In genomic region chr12:47803196-47803875, GRCh38 we compare ENCODE assay signal across 12 cellular contexts. TPM values are rescaled to one million over a fixed set of nuclear protein-coding genes. Genes with fewer than 3 reads are reported as not detected.
DNase-seq lines count a peak whose midpoint lies in the region; ATAC-seq and TF ChIP-seq lines count a peak whose summit lies in the region.
"Had no signal": no experiment of that assay in that cellular context is flagged by ENCODE, and none has a peak within 500 bp of the region (broad histone marks: within the 10 kb centered on the region; RNA-seq: fewer than 3 reads in every experiment).

No MANE protein-coding gene starts in this region.

- H3K27ac ChIP-seq in tibial artery, result peak overlapping the region; percentile 66 to 99

- no peaks in the 10 kb centered on the region for H3K9me3 Mint-ChIP-seq in activated naive CD4-positive, alpha-beta T cell treated with anti-CD3 and anti-CD28 coated beads for 36 hours
- no peaks in the 10 kb centered on the region for H3K9me3 Mint-ChIP-seq in activated T-helper 2 cell treated with anti-CD3 and anti-CD28 coated beads, Interferon-gamma antibody, Interleukin-2, Interleukin-4, amounts not matched to agents 10 μg/mL and 5 μg/mL and 100 μg/mL, durations not matched to agents 14 hours and 24 hours and 36 hours
- no peaks in the 10 kb centered on the region for H3K9me3 Mint-ChIP-seq in memory B cell
- H3K9me3 Mint-ChIP-seq: H9 had no signal

- peaks cover 5 to 16% (median 11%) of the 10 kb centered on the region in 3 donors for H3K36me3 ChIP-seq in tibial artery

- H3K9me3 ChIP-seq in tibial artery, result no peaks in the 10 kb centered on the region

- peak overlapping the region; percentile 19 for H3K4me3 Mint-ChIP-seq in activated naive CD4-positive, alpha-beta T cell treated with anti-CD3 and anti-CD28 coated beads for 36 hours
- peak overlapping the region; percentile 26 for H3K4me3 Mint-ChIP-seq in activated T-helper 2 cell treated with anti-CD3 and anti-CD28 coated beads, Interferon-gamma antibody, Interleukin-2, Interleukin-4, amounts not matched to agents 10 μg/mL and 5 μg/mL and 100 μg/mL, durations not matched to agents 14 hours and 24 hours and 36 hours (ENCODE audit: low read depth)
- peak overlapping the region; percentile 75 for H3K4me3 Mint-ChIP-seq in memory B cell
- H3K4me3 Mint-ChIP-seq: H9 had no signal

- intact Hi-C loops in activated naive CD4-positive, alpha-beta T cell treated with anti-CD3 and anti-CD28 coated beads for 36 hours (cut with micrococcal nuclease), result loop anchor here (2.0 kb wide), 1 partner anchor 13 kb away; no protein-coding TSS in a partner anchor
- intact Hi-C loops in activated T-helper 2 cell treated with anti-CD3 and anti-CD28 coated beads, Interferon-gamma antibody, Interleukin-2, Interleukin-4, amounts not matched to agents 10 μg/mL and 5 μg/mL and 100 μg/mL, durations not matched to agents 14 hours and 24 hours and 36 hours (cut with micrococcal nuclease), result loop anchor here (5.0 kb wide), 1 partner anchor 34 kb away; no protein-coding TSS in a partner anchor
- intact Hi-C loops in tibial artery (cut with DNase I; ENCODE audit: low total_unique reads), result no loop called here

- CTCF ChIA-PET in activated naive CD4-positive, alpha-beta T cell treated with anti-CD3 and anti-CD28 coated beads for 36 hours (lab: Charles Lee), result interaction anchor here (1.4 to 27.8 kb wide), 5 partner anchors 9 to 60 kb away, joined by 4 to 848 read pairs (median 20); no protein-coding TSS in a partner anchor

- H3K4me3 ChIP-seq in tibial artery, result no peak overlapping the region

- no peaks in the 10 kb centered on the region for H3K27me3 Mint-ChIP-seq in activated naive CD4-positive, alpha-beta T cell treated with anti-CD3 and anti-CD28 coated beads for 36 hours (ENCODE audit: low read depth)
- no peaks in the 10 kb centered on the region for H3K27me3 Mint-ChIP-seq in activated T-helper 2 cell treated with anti-CD3 and anti-CD28 coated beads, Interferon-gamma antibody, Interleukin-2, Interleukin-4, amounts not matched to agents 10 μg/mL and 5 μg/mL and 100 μg/mL, durations not matched to agents 14 hours and 24 hours and 36 hours (ENCODE audit: low read depth)
- H3K27me3 Mint-ChIP-seq in memory B cell, result no peaks in the 10 kb centered on the region

- H3K4me1 ChIP-seq in tibial artery, result peaks cover 0 to 100% (median 98%) of the 10 kb centered on the region in 4 donors

- no peak for TF ChIP-seq CTCF in tibial artery (IDR thresholded peaks at IDR 0.05)

- H3K36me3 Mint-ChIP-seq in activated naive CD4-positive, alpha-beta T cell treated with anti-CD3 and anti-CD28 coated beads for 36 hours (ENCODE audit: low read depth), result peaks cover 44% of the 10 kb centered on the region
- peaks cover 76% of the 10 kb centered on the region for H3K36me3 Mint-ChIP-seq in activated T-helper 2 cell treated with anti-CD3 and anti-CD28 coated beads, Interferon-gamma antibody, Interleukin-2, Interleukin-4, amounts not matched to agents 10 μg/mL and 5 μg/mL and 100 μg/mL, durations not matched to agents 14 hours and 24 hours and 36 hours (ENCODE audit: low read depth)
- H3K36me3 Mint-ChIP-seq in memory B cell, result peaks cover 4% of the 10 kb centered on the region

- peak; percentile 60 for DNase-seq in activated naive CD4-positive, alpha-beta T cell treated with anti-CD3 and anti-CD28 coated beads for 36 hours
- no peak for DNase-seq in activated naive CD4-positive, alpha-beta T cell (lab: John Stamatoyannopoulos, UW)
- DNase-seq in activated T-helper 2 cell treated with anti-CD3 and anti-CD28 coated beads, Interferon-gamma antibody, Interleukin-2, Interleukin-4, amounts not matched to agents 10 μg/mL and 5 μg/mL and 100 μg/mL, durations not matched to agents 14 hours and 24 hours and 36 hours (ENCODE audit: low spot score), result no peak
- DNase-seq in memory B cell (ENCODE audit: low spot score in 2 of 2) (no peak), tibial artery (no peak), DMS53 treated with DMSO at 0.1 percent for 48 hours (lab: John Stamatoyannopoulos, UW; ENCODE audit: unreplicated experiment) (no peak), activated gamma-delta T cell treated with Interleukin-2 at 50 U/mL for 16 hours (no peak)
- DNase-seq: cortex of kidney, H9, NCI-H69 had no signal

- peak overlapping the region; percentile 98 for H3K27ac Mint-ChIP-seq in activated naive CD4-positive, alpha-beta T cell treated with anti-CD3 and anti-CD28 coated beads for 36 hours
- H3K27ac Mint-ChIP-seq in activated T-helper 2 cell treated with anti-CD3 and anti-CD28 coated beads, Interferon-gamma antibody, Interleukin-2, Interleukin-4, amounts not matched to agents 10 μg/mL and 5 μg/mL and 100 μg/mL, durations not matched to agents 14 hours and 24 hours and 36 hours, result peak overlapping the region; percentile 96
- peak overlapping the region; percentile 94 for H3K27ac Mint-ChIP-seq in memory B cell

- no peaks in the 10 kb centered on the region for H3K27me3 ChIP-seq in tibial artery

- H3K4me1 Mint-ChIP-seq in activated naive CD4-positive, alpha-beta T cell treated with anti-CD3 and anti-CD28 coated beads for 36 hours (ENCODE audit: low read depth), result peaks cover 95% of the 10 kb centered on the region
- peaks cover 73% of the 10 kb centered on the region for H3K4me1 Mint-ChIP-seq in activated T-helper 2 cell treated with anti-CD3 and anti-CD28 coated beads, Interferon-gamma antibody, Interleukin-2, Interleukin-4, amounts not matched to agents 10 μg/mL and 5 μg/mL and 100 μg/mL, durations not matched to agents 14 hours and 24 hours and 36 hours (ENCODE audit: low read depth)
- H3K4me1 Mint-ChIP-seq in memory B cell, result peaks cover 62% of the 10 kb centered on the region

- ATAC-seq in memory B cell (ENCODE audit: low read depth) (no peak), GM19395 (IDR thresholded peaks at IDR 0.05; ENCODE audit: unreplicated experiment) (no peak)
- ATAC-seq: activated CD4-positive, CD25-positive, alpha-beta regulatory T cell treated with anti-CD3 and anti-CD28 coated beads, Interleukin-2, amount 50 U/mL, for 24 hours had no signal

RNA-seq across cellular contexts. Expression of gene HDAC7, which starts 16.4 kb away (rescaled TPM):
- total RNA-seq in activated naive CD4-positive, alpha-beta T cell treated with anti-CD3 and anti-CD28 coated beads for 36 hours, result 100 to 1,000 TPM; 272 to 289 TPM
- total RNA-seq in activated T-helper 2 cell treated with anti-CD3 and anti-CD28 coated beads, Interferon-gamma antibody, Interleukin-2, Interleukin-4, amounts not matched to agents 10 μg/mL and 5 μg/mL and 100 μg/mL, durations not matched to agents 14 hours and 24 hours and 36 hours, result 251 and 253 TPM in 2 replicates

RNA-seq across cellular contexts. Expression of gene SLC48A1, which starts 30.3 kb away (rescaled TPM):
- 10 to 100 TPM; 16.6 to 21.0 TPM for total RNA-seq in activated naive CD4-positive, alpha-beta T cell treated with anti-CD3 and anti-CD28 coated beads for 36 hours
- 7.3 and 7.4 TPM in 2 replicates for total RNA-seq in activated T-helper 2 cell treated with anti-CD3 and anti-CD28 coated beads, Interferon-gamma antibody, Interleukin-2, Interleukin-4, amounts not matched to agents 10 μg/mL and 5 μg/mL and 100 μg/mL, durations not matched to agents 14 hours and 24 hours and 36 hours

RNA-seq across cellular contexts. Expression of gene RAPGEF3, which starts 44.7 kb away (rescaled TPM):
- total RNA-seq in activated naive CD4-positive, alpha-beta T cell treated with anti-CD3 and anti-CD28 coated beads for 36 hours, result 1 to 10 TPM; 1.5 to 1.6 TPM
- total RNA-seq in activated T-helper 2 cell treated with anti-CD3 and anti-CD28 coated beads, Interferon-gamma antibody, Interleukin-2, Interleukin-4, amounts not matched to agents 10 μg/mL and 5 μg/mL and 100 μg/mL, durations not matched to agents 14 hours and 24 hours and 36 hours, result 1.8 and 2.7 TPM in 2 replicates

Comparison
In these comparisons a context has a peak if more than half of its experiments do, and no peak if none do; other contexts are left out.
1. H3K4me3 Mint-ChIP-seq: peak in every context shown above with its lines; median percentile 75 in memory B cell; 26 in activated T-helper 2 cell treated with anti-CD3 and anti-CD28 coated beads, Interferon-gamma antibody, Interleukin-2, Interleukin-4, amounts not matched to agents 10 μg/mL and 5 μg/mL and 100 μg/mL, durations not matched to agents 14 hours and 24 hours and 36 hours; 19 in activated naive CD4-positive, alpha-beta T cell treated with anti-CD3 and anti-CD28 coated beads for 36 hours.